ENCODE assay signal across 8 cellular contexts in the genomic region with DNA sequence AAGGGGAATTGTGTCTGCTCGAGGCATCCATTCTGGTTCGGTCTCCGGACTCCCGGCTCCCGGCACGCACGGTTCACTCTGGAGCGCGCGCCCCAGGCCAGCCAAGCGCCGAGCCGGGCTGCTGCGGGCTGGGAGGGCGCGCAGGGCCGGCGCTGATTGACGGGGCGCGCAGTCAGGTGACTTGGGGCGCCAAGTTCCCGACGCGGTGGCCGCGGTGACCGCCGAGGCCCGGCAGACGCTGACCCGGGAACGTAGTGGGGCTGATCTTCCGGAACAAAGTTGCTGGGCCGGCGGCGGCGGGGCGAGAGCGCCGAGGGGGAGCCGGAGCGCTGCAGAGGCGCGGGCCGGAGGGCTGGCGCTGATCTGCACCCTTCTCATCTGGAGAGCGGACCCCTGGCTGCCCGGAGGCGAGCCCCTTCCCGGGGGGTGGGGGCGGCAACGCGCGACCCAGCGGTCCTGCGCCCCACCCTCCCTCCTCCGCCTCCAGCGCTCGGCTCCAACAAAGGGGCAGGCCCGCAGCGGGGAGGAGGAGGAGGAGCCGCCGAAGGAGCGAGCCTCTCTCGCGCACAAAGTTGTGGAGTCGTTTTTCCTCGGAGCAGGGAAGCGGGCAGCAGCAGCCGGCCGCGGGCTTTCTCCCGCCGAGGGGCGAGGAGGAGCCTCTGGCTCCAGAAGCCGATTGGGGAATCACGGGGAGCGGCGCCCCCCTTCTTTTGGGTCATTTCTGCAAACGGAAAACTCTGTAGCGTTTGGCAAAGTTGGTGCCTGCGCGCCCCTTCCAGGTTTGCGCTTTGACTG. TPM values are rescaled to one million over a fixed set of nuclear protein-coding genes. Genes with fewer than 3 reads are reported as not detected.
DNase-seq lines count a peak whose midpoint lies in the region; ATAC-seq and TF ChIP-seq lines count a peak whose summit lies in the region.

A gene (plus strand): TSS at position 583 of the 795 bp plus-strand sequence. CDS start 6,494 bp downstream, outside the sequence.

- H3K27ac ChIP-seq in neutrophil, result peak within 1 kb of the TSS; percentile 91
- peak within 1 kb of the TSS; percentile 86 for H3K27ac ChIP-seq in upper lobe of right lung

- DNase-seq in BE2C, result peak; percentile 8
- DNase-seq in GM19240 (ENCODE audit: insufficient read length, low spot score), result peak; percentile 35
- DNase-seq in SK-MEL-5 (ENCODE audit: low read depth, low spot score), result peak; percentile 70
- peak; percentile 50 for DNase-seq in globus pallidus (ENCODE audit: low spot score)
- peak; percentile 93 for DNase-seq in upper lobe of right lung

- peaks cover 8% of the 10 kb centered on the region for H3K27me3 Mint-ChIP-seq in activated naive CD8-positive, alpha-beta T cell

- in situ Hi-C loops in SK-MEL-5 (cut with HindIII; ENCODE audit: low pct_unique_long_range_greater_than_20kb, low sequenced_read_pairs), result no loop called here

- no peaks in the 10 kb centered on the region for H3K36me3 ChIP-seq in BE2C
- H3K36me3 ChIP-seq in neutrophil, result no peaks in the 10 kb centered on the region
- no peaks in the 10 kb centered on the region for H3K36me3 ChIP-seq in upper lobe of right lung

- TF ChIP-seq CTCF in BE2C (IDR thresholded peaks at IDR 0.05; ENCODE audit: low read depth, low read length) (no peak), neutrophil (IDR thresholded peaks at IDR 0.05) (no peak), upper lobe of right lung (IDR thresholded peaks at IDR 0.05) (no peak)

- no peaks in the 10 kb centered on the region for H3K4me1 ChIP-seq in BE2C
- peaks cover 22 to 25% of the 10 kb centered on the region in 2 experiments for H3K4me1 ChIP-seq in neutrophil (ENCODE audit: control insufficient read depth in 1 of 2, insufficient read depth in 1 of 2, low read depth in 1 of 2, low read length in 1 of 2)
- H3K4me1 ChIP-seq in upper lobe of right lung, result peaks cover 20% of the 10 kb centered on the region

- peak; percentile 69 for ATAC-seq in HG03439 (IDR thresholded peaks at IDR 0.05; ENCODE audit: unreplicated experiment)
- ATAC-seq in upper lobe of right lung, result peak; percentile 85

- peak within 1 kb of the TSS; percentile 58 for H3K27ac Mint-ChIP-seq in activated naive CD8-positive, alpha-beta T cell

- peak within 1 kb of the TSS; percentile 95 for H3K4me3 Mint-ChIP-seq in activated naive CD8-positive, alpha-beta T cell

- H3K9me3 ChIP-seq in BE2C, result no peaks in the 10 kb centered on the region
- H3K9me3 ChIP-seq in neutrophil, result no peaks in the 10 kb centered on the region
- no peaks in the 10 kb centered on the region for H3K9me3 ChIP-seq in upper lobe of right lung

- no peak within 1 kb of the TSS for H3K4me3 ChIP-seq in BE2C (ENCODE audit: low read depth, low read length)
- H3K4me3 ChIP-seq in neutrophil (ENCODE audit: low read depth in 1 of 2, low read length in 1 of 2), result peak within 1 kb of the TSS; percentile 82 to 96
- H3K4me3 ChIP-seq in upper lobe of right lung, result peak within 1 kb of the TSS; percentile 92

- intact Hi-C loops in upper lobe of right lung (cut with DNase I), result loop anchor here (10.0 kb wide), 1 partner anchor 140 kb away; no protein-coding TSS in a partner anchor

- H3K36me3 Mint-ChIP-seq in activated naive CD8-positive, alpha-beta T cell, result no peaks in the 10 kb centered on the region

- H3K27me3 ChIP-seq in BE2C, result peaks cover 64% of the 10 kb centered on the region
- no peaks in the 10 kb centered on the region for H3K27me3 ChIP-seq in neutrophil
- H3K27me3 ChIP-seq in upper lobe of right lung, result no peaks in the 10 kb centered on the region

- no peaks in the 10 kb centered on the region for H3K9me3 Mint-ChIP-seq in activated naive CD8-positive, alpha-beta T cell (ENCODE audit: low read depth)

- H3K4me1 Mint-ChIP-seq in activated naive CD8-positive, alpha-beta T cell (ENCODE audit: low read depth), result peaks cover 17% of the 10 kb centered on the region

RNA-seq across cellular contexts. Expression of the gene that starts here (rescaled TPM):
- polyA plus RNA-seq in BE2C (2012; ENCODE audit: insufficient read depth, insufficient read length, low read depth), result 35.0 TPM
- 19.4 and 25.5 TPM in 2 replicates for total RNA-seq in SK-MEL-5 (2014; rRNA removed; shearing (Covaris generic))
- polyA plus RNA-seq in SK-MEL-5 (2015; cell fraction: cytosol; rRNA removed), result 10.3 and 21.9 TPM in 2 replicates
- 8.6 and 8.7 TPM in 2 replicates for polyA plus RNA-seq in SK-MEL-5 (2015; cell fraction: nucleus; rRNA removed)
- 316 TPM for total RNA-seq in upper lobe of right lung

Comparison
In these comparisons a context has a peak if more than half of its experiments do, and no peak if none do; other contexts are left out.
1. RNA of the gene that starts here (total RNA-seq): 316 TPM in upper lobe of right lung (single experiment); 19.4 to 25.5 TPM in SK-MEL-5; every median in the first group is over 10 times any median in the second.
2. DNase-seq: peak in every context shown above with its lines; median percentile 93 in upper lobe of right lung; 70 in SK-MEL-5; 50 in globus pallidus; 35 in GM19240; 8 in BE2C.